In genomic region chr19:50719566-50719965, GRCh38 we compare ENCODE assay signal across 1 cellular context.
TF ChIP-seq lines count a peak whose summit lies in the region.

Gene SHANK1, minus strand, starts transcription at chr19:50719802. Its CDS starts 2,883 bp downstream, at chr19:50716919.

TF ChIP-seq in H1, 55 proteins besides CTCF, POLR2A, EP300 and RAD21 (continued from another document):
- TF ChIP-seq CHD7 (IDR thresholded peaks at IDR 0.05; ENCODE audit: insufficient replicate concordance, low read length): no peak
